In genomic region chr3:137075020-137075419, GRCh38 we compare ENCODE assay signal across 1 cellular context.
TF ChIP-seq lines count a peak whose summit lies in the region.

No MANE protein-coding gene starts in this region.

TF ChIP-seq in H1, 55 proteins besides CTCF, POLR2A, EP300 and RAD21 (continued from another document):
- TF ChIP-seq, protein P1, sequence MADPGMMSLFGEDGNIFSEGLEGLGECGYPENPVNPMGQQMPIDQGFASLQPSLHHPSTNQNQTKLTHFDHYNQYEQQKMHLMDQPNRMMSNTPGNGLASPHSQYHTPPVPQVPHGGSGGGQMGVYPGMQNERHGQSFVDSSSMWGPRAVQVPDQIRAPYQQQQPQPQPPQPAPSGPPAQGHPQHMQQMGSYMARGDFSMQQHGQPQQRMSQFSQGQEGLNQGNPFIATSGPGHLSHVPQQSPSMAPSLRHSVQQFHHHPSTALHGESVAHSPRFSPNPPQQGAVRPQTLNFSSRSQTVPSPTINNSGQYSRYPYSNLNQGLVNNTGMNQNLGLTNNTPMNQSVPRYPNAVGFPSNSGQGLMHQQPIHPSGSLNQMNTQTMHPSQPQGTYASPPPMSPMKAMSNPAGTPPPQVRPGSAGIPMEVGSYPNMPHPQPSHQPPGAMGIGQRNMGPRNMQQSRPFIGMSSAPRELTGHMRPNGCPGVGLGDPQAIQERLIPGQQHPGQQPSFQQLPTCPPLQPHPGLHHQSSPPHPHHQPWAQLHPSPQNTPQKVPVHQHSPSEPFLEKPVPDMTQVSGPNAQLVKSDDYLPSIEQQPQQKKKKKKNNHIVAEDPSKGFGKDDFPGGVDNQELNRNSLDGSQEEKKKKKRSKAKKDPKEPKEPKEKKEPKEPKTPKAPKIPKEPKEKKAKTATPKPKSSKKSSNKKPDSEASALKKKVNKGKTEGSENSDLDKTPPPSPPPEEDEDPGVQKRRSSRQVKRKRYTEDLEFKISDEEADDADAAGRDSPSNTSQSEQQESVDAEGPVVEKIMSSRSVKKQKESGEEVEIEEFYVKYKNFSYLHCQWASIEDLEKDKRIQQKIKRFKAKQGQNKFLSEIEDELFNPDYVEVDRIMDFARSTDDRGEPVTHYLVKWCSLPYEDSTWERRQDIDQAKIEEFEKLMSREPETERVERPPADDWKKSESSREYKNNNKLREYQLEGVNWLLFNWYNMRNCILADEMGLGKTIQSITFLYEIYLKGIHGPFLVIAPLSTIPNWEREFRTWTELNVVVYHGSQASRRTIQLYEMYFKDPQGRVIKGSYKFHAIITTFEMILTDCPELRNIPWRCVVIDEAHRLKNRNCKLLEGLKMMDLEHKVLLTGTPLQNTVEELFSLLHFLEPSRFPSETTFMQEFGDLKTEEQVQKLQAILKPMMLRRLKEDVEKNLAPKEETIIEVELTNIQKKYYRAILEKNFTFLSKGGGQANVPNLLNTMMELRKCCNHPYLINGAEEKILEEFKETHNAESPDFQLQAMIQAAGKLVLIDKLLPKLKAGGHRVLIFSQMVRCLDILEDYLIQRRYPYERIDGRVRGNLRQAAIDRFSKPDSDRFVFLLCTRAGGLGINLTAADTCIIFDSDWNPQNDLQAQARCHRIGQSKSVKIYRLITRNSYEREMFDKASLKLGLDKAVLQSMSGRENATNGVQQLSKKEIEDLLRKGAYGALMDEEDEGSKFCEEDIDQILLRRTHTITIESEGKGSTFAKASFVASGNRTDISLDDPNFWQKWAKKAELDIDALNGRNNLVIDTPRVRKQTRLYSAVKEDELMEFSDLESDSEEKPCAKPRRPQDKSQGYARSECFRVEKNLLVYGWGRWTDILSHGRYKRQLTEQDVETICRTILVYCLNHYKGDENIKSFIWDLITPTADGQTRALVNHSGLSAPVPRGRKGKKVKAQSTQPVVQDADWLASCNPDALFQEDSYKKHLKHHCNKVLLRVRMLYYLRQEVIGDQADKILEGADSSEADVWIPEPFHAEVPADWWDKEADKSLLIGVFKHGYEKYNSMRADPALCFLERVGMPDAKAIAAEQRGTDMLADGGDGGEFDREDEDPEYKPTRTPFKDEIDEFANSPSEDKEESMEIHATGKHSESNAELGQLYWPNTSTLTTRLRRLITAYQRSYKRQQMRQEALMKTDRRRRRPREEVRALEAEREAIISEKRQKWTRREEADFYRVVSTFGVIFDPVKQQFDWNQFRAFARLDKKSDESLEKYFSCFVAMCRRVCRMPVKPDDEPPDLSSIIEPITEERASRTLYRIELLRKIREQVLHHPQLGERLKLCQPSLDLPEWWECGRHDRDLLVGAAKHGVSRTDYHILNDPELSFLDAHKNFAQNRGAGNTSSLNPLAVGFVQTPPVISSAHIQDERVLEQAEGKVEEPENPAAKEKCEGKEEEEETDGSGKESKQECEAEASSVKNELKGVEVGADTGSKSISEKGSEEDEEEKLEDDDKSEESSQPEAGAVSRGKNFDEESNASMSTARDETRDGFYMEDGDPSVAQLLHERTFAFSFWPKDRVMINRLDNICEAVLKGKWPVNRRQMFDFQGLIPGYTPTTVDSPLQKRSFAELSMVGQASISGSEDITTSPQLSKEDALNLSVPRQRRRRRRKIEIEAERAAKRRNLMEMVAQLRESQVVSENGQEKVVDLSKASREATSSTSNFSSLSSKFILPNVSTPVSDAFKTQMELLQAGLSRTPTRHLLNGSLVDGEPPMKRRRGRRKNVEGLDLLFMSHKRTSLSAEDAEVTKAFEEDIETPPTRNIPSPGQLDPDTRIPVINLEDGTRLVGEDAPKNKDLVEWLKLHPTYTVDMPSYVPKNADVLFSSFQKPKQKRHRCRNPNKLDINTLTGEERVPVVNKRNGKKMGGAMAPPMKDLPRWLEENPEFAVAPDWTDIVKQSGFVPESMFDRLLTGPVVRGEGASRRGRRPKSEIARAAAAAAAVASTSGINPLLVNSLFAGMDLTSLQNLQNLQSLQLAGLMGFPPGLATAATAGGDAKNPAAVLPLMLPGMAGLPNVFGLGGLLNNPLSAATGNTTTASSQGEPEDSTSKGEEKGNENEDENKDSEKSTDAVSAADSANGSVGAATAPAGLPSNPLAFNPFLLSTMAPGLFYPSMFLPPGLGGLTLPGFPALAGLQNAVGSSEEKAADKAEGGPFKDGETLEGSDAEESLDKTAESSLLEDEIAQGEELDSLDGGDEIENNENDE (IDR thresholded peaks at IDR 0.05; ENCODE audit: insufficient replicate concordance, low read length): no peak
- TF ChIP-seq BCL11A (IDR thresholded peaks at IDR 0.05; ENCODE audit: low read depth in 2 of 2, low read length in 2 of 2): no peak
- TF ChIP-seq SUZ12 (IDR thresholded peaks at IDR 0.05; ENCODE audit: low read length): no peak
- TF ChIP-seq ZNF274 (IDR thresholded peaks at IDR 0.05; ENCODE audit: borderline replicate concordance, extremely low read depth, low read length): no peak
